13 cellular contexts compared by ENCODE assay signal in genomic region chr10:73762915-73763314, GRCh38. TPM values are rescaled to one million over a fixed set of nuclear protein-coding genes. Genes with fewer than 3 reads are reported as not detected.
DNase-seq lines count a peak whose midpoint lies in the region; ATAC-seq, FAIRE-seq and TF ChIP-seq lines count a peak whose summit lies in the region.
"Had no signal": no experiment of that assay in that cellular context is flagged by ENCODE, and none has a peak within 500 bp of the region (broad histone marks: within the 10 kb centered on the region; RNA-seq: fewer than 3 reads in every experiment).

No MANE protein-coding gene starts in this region.

- H3K9me3 Mint-ChIP-seq in astrocyte (ENCODE audit: unreplicated experiment) = no peaks in the 10 kb centered on the region
- no peaks in the 10 kb centered on the region for H3K9me3 Mint-ChIP-seq in naive thymus-derived CD4-positive, alpha-beta T cell

- no peak for ATAC-seq in naive thymus-derived CD4-positive, alpha-beta T cell
- ATAC-seq in GM21786 (IDR thresholded peaks at IDR 0.05; ENCODE audit: unreplicated experiment) (no peak), GM19328 (IDR thresholded peaks at IDR 0.05; ENCODE audit: unreplicated experiment) (no peak)
- ATAC-seq: lower lobe of right lung had no signal

- peak overlapping the region; percentile 64 for H3K4me3 Mint-ChIP-seq in astrocyte (ENCODE audit: unreplicated experiment)
- no peak overlapping the region for H3K4me3 Mint-ChIP-seq in naive thymus-derived CD4-positive, alpha-beta T cell

- H3K36me3 Mint-ChIP-seq in astrocyte (ENCODE audit: low read depth, unreplicated experiment) = peaks cover 50% of the 10 kb centered on the region
- peaks cover 17 to 59% (median 41%) of the 10 kb centered on the region in 5 donors for H3K36me3 Mint-ChIP-seq in naive thymus-derived CD4-positive, alpha-beta T cell

- H4K20me1 ChIP-seq in astrocyte (ENCODE audit: insufficient read depth, low read length) = peaks cover 85% of the 10 kb centered on the region

- no peaks in the 10 kb centered on the region for H3K9me3 ChIP-seq in astrocyte (ENCODE audit: insufficient read depth, low read depth, low read length)
- no peaks in the 10 kb centered on the region for H3K9me3 ChIP-seq in naive thymus-derived CD4-positive, alpha-beta T cell (ENCODE audit: control insufficient read depth in 2 of 3, low read length in 3 of 3)
- H3K9me3 ChIP-seq in esophagus squamous epithelium = no peaks in the 10 kb centered on the region
- H3K9me3 ChIP-seq: lower lobe of right lung had no signal

- H3K27me3 ChIP-seq in astrocyte (ENCODE audit: insufficient read depth, low read length) (no peaks in the 10 kb centered on the region), esophagus squamous epithelium (no peaks in the 10 kb centered on the region)
- no peaks in the 10 kb centered on the region for H3K27me3 ChIP-seq in naive thymus-derived CD4-positive, alpha-beta T cell (ENCODE audit: control insufficient read depth in 2 of 2, insufficient read depth in 2 of 2, low read length in 2 of 2)

- CTCF ChIA-PET in naive thymus-derived CD4-positive, alpha-beta T cell (lab: Charles Lee) = interaction anchor here (0.6 to 1.5 kb wide), 3 partner anchors 9 to 117 kb away, joined by 4 to 6 read pairs (median 5); no protein-coding TSS in a partner anchor

- H3K27ac ChIP-seq in astrocyte (ENCODE audit: low read depth, low read length) = peak overlapping the region; percentile 32
- no peak overlapping the region for H3K27ac ChIP-seq in naive thymus-derived CD4-positive, alpha-beta T cell (ENCODE audit: low read depth, low read length)
- peak overlapping the region in 2 of 4 donors; percentile 53 to 57 for H3K27ac ChIP-seq in esophagus squamous epithelium
- H3K27ac ChIP-seq: lower lobe of right lung, VCaP had no signal

- intact Hi-C loops in naive thymus-derived CD4-positive, alpha-beta T cell (cut with micrococcal nuclease) = no loop called here
- intact Hi-C loops in esophagus squamous epithelium (cut with DNase I) = no loop called here

- peaks cover 15% of the 10 kb centered on the region for H3K4me1 ChIP-seq in astrocyte (ENCODE audit: insufficient read depth, low read length)
- peaks cover 10 to 54% of the 10 kb centered on the region in 2 donors for H3K4me1 ChIP-seq in naive thymus-derived CD4-positive, alpha-beta T cell (ENCODE audit: control insufficient read depth in 2 of 2, insufficient read depth in 2 of 2, low read length in 2 of 2)
- no peaks in the 10 kb centered on the region for H3K4me1 ChIP-seq in esophagus squamous epithelium

- H3K4me1 Mint-ChIP-seq in astrocyte (ENCODE audit: low read depth, unreplicated experiment) = peaks cover 38% of the 10 kb centered on the region
- H3K4me1 Mint-ChIP-seq in naive thymus-derived CD4-positive, alpha-beta T cell = peaks cover 12 to 49% (median 30%) of the 10 kb centered on the region in 7 donors

- H3K9ac ChIP-seq in astrocyte (ENCODE audit: low read length) = peak overlapping the region; percentile 17

- WGBS in esophagus squamous epithelium, 2 donors = 13 to 14% methylated on average over 1 to 2 of the region's 2 CpGs

- DNase-seq in GM18507 (ENCODE audit: extremely low spot score, insufficient read length, low read depth) = no peak
- peak; percentile 40 for DNase-seq in NCI-H226
- DNase-seq in astrocyte (ENCODE audit: low read depth) = peak; percentile 33
- no peak for DNase-seq in naive thymus-derived CD4-positive, alpha-beta T cell
- no peak for DNase-seq in esophagus squamous epithelium (lab: John Stamatoyannopoulos, UW)
- DNase-seq: dermis blood vessel endothelial cell; lower lobe of right lung; NCI-H510A treated with DMSO at 0.1 percent for 48 hours; SHP77; stimulated activated CD4-positive, alpha-beta T cell treated with anti-CD3 and anti-CD28 coated beads, Interleukin-4, amount 100 ng/mL, for 1 hour had no signal

- H3K4me3 ChIP-seq in astrocyte (ENCODE audit: insufficient read depth, low read depth, low read length) (no peak overlapping the region), esophagus squamous epithelium (no peak overlapping the region)
- H3K4me3 ChIP-seq in naive thymus-derived CD4-positive, alpha-beta T cell (ENCODE audit: low read length) = no peak overlapping the region
- H3K4me3 ChIP-seq: lower lobe of right lung had no signal

- H3K27ac Mint-ChIP-seq in astrocyte (ENCODE audit: unreplicated experiment) = peak overlapping the region; percentile 29
- H3K27ac Mint-ChIP-seq in naive thymus-derived CD4-positive, alpha-beta T cell = peak overlapping the region in 7 of 9 donors; percentile 2 to 71 (median 33)

- H2AFZ ChIP-seq in astrocyte (ENCODE audit: low read depth, low read length) = no peak overlapping the region

- H3K27me3 Mint-ChIP-seq in astrocyte (ENCODE audit: low read depth, unreplicated experiment) = no peaks in the 10 kb centered on the region
- no peaks in the 10 kb centered on the region for H3K27me3 Mint-ChIP-seq in naive thymus-derived CD4-positive, alpha-beta T cell

- TF ChIP-seq CTCF in astrocyte (IDR thresholded peaks at IDR 0.05; ENCODE audit: insufficient read depth, low read depth, low read length) (no peak), esophagus squamous epithelium (IDR thresholded peaks at IDR 0.05) (no peak)

- FAIRE-seq in GM18507 (lab: Jason Lieb, UNC) (peak; percentile 31), astrocyte (lab: Jason Lieb, UNC) (no peak)

- POLR2A ChIA-PET in naive thymus-derived CD4-positive, alpha-beta T cell (lab: Charles Lee) = interaction anchor here (1.3 to 3.5 kb wide), 2 partner anchors 9 kb away, joined by 4 to 10 read pairs; a partner anchor contains a TSS

- H3K36me3 ChIP-seq in astrocyte (ENCODE audit: insufficient read depth, low read length) = peaks cover 75% of the 10 kb centered on the region
- H3K36me3 ChIP-seq in naive thymus-derived CD4-positive, alpha-beta T cell (ENCODE audit: control insufficient read depth in 2 of 3, insufficient read depth in 3 of 3, low read length in 3 of 3) = peaks cover 31 to 79% (median 60%) of the 10 kb centered on the region in 3 experiments
- peaks cover 46 to 100% (median 84%) of the 10 kb centered on the region in 3 donors for H3K36me3 ChIP-seq in esophagus squamous epithelium

- H3K4me2 ChIP-seq in astrocyte (ENCODE audit: low read length) = peak overlapping the region; percentile 26

- peaks cover 47% of the 10 kb centered on the region for H3K79me2 ChIP-seq in astrocyte (ENCODE audit: insufficient read depth, low read length)

- TF ChIP-seq POLR2A in esophagus squamous epithelium (IDR thresholded peaks at IDR 0.05) = no peak

RNA-seq across cellular contexts. Expression of gene SEC24C, which starts 18.7 kb away (rescaled TPM):
- total RNA-seq in astrocyte (96.1 and 99.0 TPM in 2 replicates), esophagus squamous epithelium (10 to 100 TPM; 59.1 to 78.8 (median 64.6) TPM)
- 100 to 1,000 TPM in 2 of 5 experiments, 10 to 100 TPM in 3; 68.7 to 122 (median 95.4) TPM for total RNA-seq in naive thymus-derived CD4-positive, alpha-beta T cell
- polyA plus RNA-seq in naive thymus-derived CD4-positive, alpha-beta T cell = 10 to 100 TPM; 23.3 to 41.4 TPM

RNA-seq across cellular contexts. Expression of gene CHCHD1, which starts 18.9 kb away (rescaled TPM):
- total RNA-seq in astrocyte (24.0 and 25.3 TPM in 2 replicates), esophagus squamous epithelium (10 to 100 TPM; 21.4 to 41.1 (median 32.8) TPM)
- total RNA-seq in naive thymus-derived CD4-positive, alpha-beta T cell = 10 to 100 TPM in 3 of 5 experiments, 1 to 10 TPM in 2; 5.6 to 31.4 (median 14.9) TPM
- polyA plus RNA-seq in naive thymus-derived CD4-positive, alpha-beta T cell = 10 to 100 TPM; 40.5 to 49.6 TPM

RNA-seq across cellular contexts. Expression of gene ZSWIM8, which starts 22.5 kb away (rescaled TPM):
- total RNA-seq in astrocyte = 70.2 and 70.7 TPM in 2 replicates
- total RNA-seq in naive thymus-derived CD4-positive, alpha-beta T cell = 100 to 1,000 TPM in 1 of 5 experiments, 10 to 100 TPM in 4; 70.9 to 102 (median 83.2) TPM
- 10 to 100 TPM in 1 of 2 donors, 1 to 10 TPM in 1; 9.9 to 27.9 TPM for polyA plus RNA-seq in naive thymus-derived CD4-positive, alpha-beta T cell
- 100 to 1,000 TPM in 1 of 4 donors, 10 to 100 TPM in 3; 33.3 to 116 (median 83.9) TPM for total RNA-seq in esophagus squamous epithelium

RNA-seq across cellular contexts. Expression of gene NDST2, which starts 48.5 kb away (rescaled TPM):
- total RNA-seq in astrocyte (16.2 and 21.5 TPM in 2 replicates), esophagus squamous epithelium (10 to 100 TPM; 20.6 to 30.3 (median 22.3) TPM)
- 100 to 1,000 TPM in 3 of 5 experiments, 10 to 100 TPM in 2; 74.2 to 117 (median 104) TPM for total RNA-seq in naive thymus-derived CD4-positive, alpha-beta T cell
- polyA plus RNA-seq in naive thymus-derived CD4-positive, alpha-beta T cell = 10 to 100 TPM; 23.1 to 34.3 TPM

Comparison
In these comparisons a context has a peak if more than half of its experiments do, and no peak if none do; other contexts are left out.
1. DNase-seq: peak in NCI-H226 (single experiment) and astrocyte (single experiment); none in GM18507 (single experiment), naive thymus-derived CD4-positive, alpha-beta T cell (0 of 9) and esophagus squamous epithelium (single experiment).